ENCODE assay signal across 8 cellular contexts in the genomic region with DNA sequence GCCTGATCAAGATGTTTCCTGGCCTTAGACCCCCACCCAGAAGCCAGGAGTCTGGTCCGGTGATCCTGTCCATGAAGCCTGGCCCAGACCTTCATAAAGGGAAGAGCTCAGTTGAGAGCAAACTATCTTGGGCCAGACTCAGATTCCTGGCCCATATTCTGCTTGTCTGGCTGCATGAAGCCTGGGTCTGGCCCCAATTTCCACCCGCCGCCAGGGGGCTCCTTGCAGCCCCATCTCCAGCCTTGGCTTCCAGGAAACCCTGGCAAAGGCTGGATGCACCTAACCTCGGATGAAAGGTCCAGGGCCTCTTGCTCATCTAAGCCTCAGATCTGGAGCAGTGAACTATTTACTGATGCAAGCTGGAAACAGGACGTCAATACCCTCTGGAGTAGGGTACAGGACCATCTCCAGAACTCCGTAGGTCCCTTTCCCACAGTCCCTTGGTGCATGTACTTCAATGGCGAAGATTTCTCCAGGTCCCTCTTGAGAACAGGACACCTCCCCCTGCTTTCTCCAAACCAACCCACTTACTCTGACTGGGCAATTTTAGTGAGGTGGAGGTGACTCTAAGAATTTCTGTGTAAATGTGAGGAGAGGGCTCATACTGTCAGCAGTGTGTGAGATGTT. TPM values are rescaled to one million over a fixed set of nuclear protein-coding genes. Genes with fewer than 3 reads are reported as not detected.
DNase-seq lines count a peak whose midpoint lies in the region; TF ChIP-seq lines count a peak whose summit lies in the region.

No MANE protein-coding gene starts in this region.

- POLR2A ChIA-PET in A673 (lab: Charles Lee; ENCODE audit: low non-redundant PET): no interaction called here

- no peak overlapping the region for H3K27ac ChIP-seq in A673 (ENCODE audit: low read depth, low read length, poor library complexity, severe bottlenecking)

- TF ChIP-seq CTCF in A673 (conservative IDR thresholded peaks at IDR 0.05; ENCODE audit: low read depth, low read length): peak; percentile 80
- TF ChIP-seq CTCF in epithelial cell of proximal tubule (conservative IDR thresholded peaks at IDR 0.05; ENCODE audit: low read depth, low read length): peak; percentile 72

- peaks cover 98% of the 10 kb centered on the region for H3K27me3 ChIP-seq in A673 (replicated peaks; ENCODE audit: insufficient read depth, low read depth, low read length, poor library complexity)

- H3K36me3 ChIP-seq in A673 (ENCODE audit: insufficient read depth, low read length, poor library complexity, severe bottlenecking): no peaks in the 10 kb centered on the region

- BruUV-seq in A673 (replicated peaks; lab: Mats Ljungman, UMichigan): no TSS peak

- H3K4me1 ChIP-seq in A673 (ENCODE audit: insufficient read depth, low read length, poor library complexity, severe bottlenecking): no peaks in the 10 kb centered on the region

- DNase-seq in A673 (ENCODE audit: low spot score) (peak; percentile 65), EL (peak; percentile 54), NCI-H526 treated with DMSO at 0.1 percent for 48 hours (lab: John Stamatoyannopoulos, UW) (peak; percentile 3), epithelial cell of proximal tubule (ENCODE audit: low read depth) (no peak), inferior parietal cortex (ENCODE audit: extremely low spot score) (no peak), cerebellum (ENCODE audit: low spot score) (no peak), epidermal melanocyte (ENCODE audit: insufficient read length, low spot score) (no peak)
- DNase-seq in stimulated activated CD8-positive, alpha-beta memory T cell treated with anti-CD3 and anti-CD28 coated beads, Interleukin-4, amount 100 ng/mL, for 48 hours: peak; percentile 65

- intact Hi-C loops in A673 (cut with micrococcal nuclease; ENCODE audit: unreplicated experiment): loop anchor here (1.0 kb wide), 1 partner anchor 388 kb away; no protein-coding TSS in a partner anchor

- no peak overlapping the region for H3K4me3 ChIP-seq in A673 (ENCODE audit: low read depth, low read length, poor library complexity, severe bottlenecking)
- H3K4me3 ChIP-seq in epithelial cell of proximal tubule (ENCODE audit: low read depth, low read length): no peak overlapping the region

- no peaks in the 10 kb centered on the region for H3K9me3 ChIP-seq in A673 (ENCODE audit: low read depth, low read length, poor library complexity, severe bottlenecking)

- CTCF ChIA-PET in A673 (lab: Charles Lee): no interaction called here

RNA-seq across cellular contexts. Expression of gene FOXL2, which starts 5.6 kb away (rescaled TPM):
- total RNA-seq in A673 (2021) (not detected in 2 replicates), epithelial cell of proximal tubule (1.5 and 2.0 TPM in 2 replicates), cerebellum (0.45 TPM)

RNA-seq across cellular contexts. Expression of gene FOXL2NB, which starts 5.6 kb away (rescaled TPM):
- total RNA-seq in A673 (2021) (not detected in 2 replicates), epithelial cell of proximal tubule (0.80 and 3.5 TPM in 2 replicates), cerebellum (1.9 TPM)

Comparison
In these comparisons a context has a peak if more than half of its experiments do, and no peak if none do; other contexts are left out.
1. DNase-seq: peak in A673 (single experiment), EL (single experiment), NCI-H526 treated with DMSO at 0.1 percent for 48 hours (single experiment) and stimulated activated CD8-positive, alpha-beta memory T cell treated with anti-CD3 and anti-CD28 coated beads, Interleukin-4, amount 100 ng/mL, for 48 hours (single experiment); none in epithelial cell of proximal tubule (single experiment), inferior parietal cortex (single experiment), cerebellum (single experiment) and epidermal melanocyte (single experiment).